8 cellular contexts compared by ENCODE assay signal in genomic region chr1:37807220-37807554, GRCh38. TPM values are rescaled to one million over a fixed set of nuclear protein-coding genes. Genes with fewer than 3 reads are reported as not detected.
DNase-seq lines count a peak whose midpoint lies in the region; ATAC-seq and TF ChIP-seq lines count a peak whose summit lies in the region.

No MANE protein-coding gene starts in this region.

- peaks cover 10% of the 10 kb centered on the region for H4K20me1 ChIP-seq in OCI-LY7 (ENCODE audit: insufficient read depth, low read length)

- TF ChIP-seq EP300 in ovary (IDR thresholded peaks at IDR 0.05): no peak

- no peaks in the 10 kb centered on the region for H3K9me2 ChIP-seq in OCI-LY7 (ENCODE audit: insufficient read depth, low read length)

- POLR2A ChIA-PET in OCI-LY7 (lab: Charles Lee): interaction anchor here (0.7 to 1.8 kb wide), 5 partner anchors 8 to 77 kb away, joined by 3 to 6 read pairs (median 4); no protein-coding TSS in a partner anchor

- CTCF ChIA-PET in Calu3 (lab: Charles Lee) (no interaction called here), OCI-LY7 (lab: Charles Lee; ENCODE audit: unreplicated experiment) (interaction anchor here (1.4 kb wide), 1 partner anchor 53 kb away, joined by 22 read pairs; no protein-coding TSS in a partner anchor)

- H3K4me2 ChIP-seq in OCI-LY7 (ENCODE audit: low read length): peak overlapping the region; percentile 98

- H3K79me2 ChIP-seq in OCI-LY7 (ENCODE audit: insufficient read depth, low read depth, low read length): peaks cover 35% of the 10 kb centered on the region

- intact Hi-C loops in Calu3 (cut with micrococcal nuclease; ENCODE audit: unreplicated experiment) (loop anchor here (10.0 kb wide), 1 partner anchor 112 kb away; the partner anchor contains the start of gene CDCA8), OCI-LY7 (cut with micrococcal nuclease; ENCODE audit: unreplicated experiment) (loop anchor here (1.0 kb wide), 1 partner anchor 13 kb away; no protein-coding TSS in a partner anchor), ovary (cut with DNase I) (loop anchor here in 1 of 4 donors (5.0 kb wide), 2 partner anchors 55 to 260 kb away; no protein-coding TSS in a partner anchor)

- no peaks in the 10 kb centered on the region for H3K9me3 ChIP-seq in OCI-LY7 (ENCODE audit: low read length)
- no peaks in the 10 kb centered on the region for H3K9me3 ChIP-seq in ovary

- peaks cover 13% of the 10 kb centered on the region for H3K4me1 Mint-ChIP-seq in Calu3 (ENCODE audit: low read depth, unreplicated experiment)

- DNase-seq in Calu3 (no peak), OCI-LY7 (ENCODE audit: low spot score) (no peak), epithelial cell of esophagus (ENCODE audit: low read depth) (no peak), ovary (peak in 3 of 5 donors; percentile 30 to 47 (median 34))
- no peak for DNase-seq in stimulated activated naive CD4-positive, alpha-beta T cell treated with Interleukin-2 at 50 U/mL for 16 hours (lab: John Stamatoyannopoulos, UW)

- no peaks in the 10 kb centered on the region for H3K27me3 ChIP-seq in ovary

- BruUV-seq in Calu3 (replicated peaks; lab: Mats Ljungman, UMichigan): TSS peak; percentile 32
- BruUV-seq in OCI-LY7 (replicated peaks; lab: Mats Ljungman, UMichigan): TSS peak; percentile 52

- H3K4me3 ChIP-seq in OCI-LY7 (ENCODE audit: low read depth, low read length, poor library complexity, severe bottlenecking): peak overlapping the region; percentile 91
- H3K4me3 ChIP-seq in epithelial cell of esophagus (ENCODE audit: low read length): peak overlapping the region; percentile 89
- peak overlapping the region; percentile 63 for H3K4me3 ChIP-seq in ovary

- H3K27ac Mint-ChIP-seq in Calu3 (ENCODE audit: unreplicated experiment): peak overlapping the region; percentile 96

- H3K4me1 ChIP-seq in OCI-LY7 (ENCODE audit: insufficient read depth, low read length, poor library complexity, severe bottlenecking) (peaks cover 27% of the 10 kb centered on the region), ovary (ENCODE audit: insufficient read depth) (peaks cover 10% of the 10 kb centered on the region)

- WGBS in ovary, 3 donors: 4 to 5% (median 4%) methylated on average over 9 of the region's 9 CpGs

- H3K27ac ChIP-seq in OCI-LY7 (ENCODE audit: low read depth, low read length, poor library complexity, severe bottlenecking) (peak overlapping the region; percentile 32), ovary (peak overlapping the region in 1 of 2 donors; percentile 89)

- peak overlapping the region; percentile 95 for H3K4me3 Mint-ChIP-seq in Calu3 (ENCODE audit: low read depth, unreplicated experiment)

- no peak for TF ChIP-seq POLR2A in ovary (IDR thresholded peaks at IDR 0.05)

- peaks cover 65% of the 10 kb centered on the region for H3K36me3 Mint-ChIP-seq in Calu3 (ENCODE audit: insufficient read depth, unreplicated experiment)

- TF ChIP-seq CTCF in Calu3 (IDR thresholded peaks at IDR 0.05; ENCODE audit: unreplicated experiment) (no peak), OCI-LY7 (conservative IDR thresholded peaks at IDR 0.05; ENCODE audit: low read length) (no peak), epithelial cell of esophagus (IDR thresholded peaks at IDR 0.05; ENCODE audit: insufficient read depth, low read depth, low read length, missing control alignments) (no peak), ovary (IDR thresholded peaks at IDR 0.05) (no peak)

- H3K36me3 ChIP-seq in OCI-LY7 (ENCODE audit: insufficient read depth, low read length): peaks cover 66% of the 10 kb centered on the region
- H3K36me3 ChIP-seq in ovary: no peaks in the 10 kb centered on the region

- ATAC-seq in HG03159 (IDR thresholded peaks at IDR 0.05; ENCODE audit: unreplicated experiment) (no peak), HG03571 (IDR thresholded peaks at IDR 0.05; ENCODE audit: unreplicated experiment) (no peak), GM21360 (IDR thresholded peaks at IDR 0.05; ENCODE audit: unreplicated experiment) (no peak)

- H3K27me3 Mint-ChIP-seq in Calu3 (ENCODE audit: unreplicated experiment): no peaks in the 10 kb centered on the region

- H2AFZ ChIP-seq in OCI-LY7 (ENCODE audit: low read length): no peak overlapping the region

- no peaks in the 10 kb centered on the region for H3K9me3 Mint-ChIP-seq in Calu3 (ENCODE audit: low read depth, unreplicated experiment)

RNA-seq across cellular contexts. Expression of gene C1orf122, which starts 0.4 kb away (rescaled TPM):
- total RNA-seq in Calu3 (2022) (41.3 and 43.6 TPM in 2 replicates), OCI-LY7 (2022) (21.4 and 29.7 TPM in 2 replicates), ovary (10 to 100 TPM; 24.5 to 56.2 (median 32.5) TPM)
- 18.9 and 26.0 TPM in 2 replicates for total RNA-seq in OCI-LY7 (2014; rRNA removed; shearing (Covaris generic))
- 10 to 100 TPM; 10.3 to 23.7 TPM for polyA plus RNA-seq in ovary

RNA-seq across cellular contexts. Expression of gene YRDC, which starts 0.8 kb away (rescaled TPM):
- total RNA-seq in Calu3 (2022): 18.6 and 18.8 TPM in 2 replicates
- total RNA-seq in OCI-LY7 (2014; rRNA removed; shearing (Covaris generic)): 27.6 and 33.6 TPM in 2 replicates
- total RNA-seq in OCI-LY7 (2022): 24.4 and 28.0 TPM in 2 replicates
- total RNA-seq in ovary: 10 to 100 TPM in 4 of 7 donors, 1 to 10 TPM in 3; 7.2 to 15.0 (median 11.0) TPM
- polyA plus RNA-seq in ovary: 1 to 10 TPM; 9.3 to 9.5 TPM

RNA-seq across cellular contexts. Expression of gene MANEAL, which starts 13.5 kb away (rescaled TPM):
- total RNA-seq in Calu3 (2022): 28.1 and 28.6 TPM in 2 replicates
- total RNA-seq in OCI-LY7 (2014; rRNA removed; shearing (Covaris generic)): 11.8 and 27.1 TPM in 2 replicates
- 18.2 and 20.0 TPM in 2 replicates for total RNA-seq in OCI-LY7 (2022)
- total RNA-seq in ovary: 1 to 10 TPM in 5 of 7 donors, under 1 TPM in 1, not detected in 1; 0.66 to 2.2 (median 1.7) TPM
- polyA plus RNA-seq in ovary: 1 to 10 TPM in 1 of 2 donors, under 1 TPM in 1; 0.99 to 3.7 TPM

RNA-seq across cellular contexts. Expression of gene EPHA10, which starts 42.3 kb away (rescaled TPM):
- total RNA-seq in Calu3 (2022) (7.8 and 10.7 TPM in 2 replicates), OCI-LY7 (2022) (not detected in 2 replicates), ovary (under 1 TPM in 4 of 7 donors, not detected in 3; 0.20 to 0.69 (median 0.50) TPM)
- total RNA-seq in OCI-LY7 (2014; rRNA removed; shearing (Covaris generic)): not detected in 2 replicates
- under 1 TPM; 0.02 to 0.05 TPM for polyA plus RNA-seq in ovary

RNA-seq across cellular contexts. Expression of gene MTF1, which starts 52.2 kb away (rescaled TPM):
- total RNA-seq in Calu3 (2022): 27.1 and 34.3 TPM in 2 replicates
- 1.6 and 1.8 TPM in 2 replicates for total RNA-seq in OCI-LY7 (2014; rRNA removed; shearing (Covaris generic))
- total RNA-seq in OCI-LY7 (2022): 12.7 and 16.5 TPM in 2 replicates
- total RNA-seq in ovary: 10 to 100 TPM in 5 of 7 donors, 1 to 10 TPM in 2; 3.4 to 29.1 (median 21.9) TPM
- polyA plus RNA-seq in ovary: 1 to 10 TPM; 4.5 to 9.6 TPM

Comparison
In these comparisons a context has a peak if more than half of its experiments do, and no peak if none do; other contexts are left out.
1. DNase-seq: peak in ovary (3 of 5); none in Calu3 (single experiment), OCI-LY7 (single experiment), epithelial cell of esophagus (single experiment) and stimulated activated naive CD4-positive, alpha-beta T cell treated with Interleukin-2 at 50 U/mL for 16 hours (single experiment).
2. Peak in every context shown above with its lines, with median percentiles within 50 percentile points of each other: H3K4me3 ChIP-seq.